ENCODE assay signal across 15 cellular contexts in the genomic region with DNA sequence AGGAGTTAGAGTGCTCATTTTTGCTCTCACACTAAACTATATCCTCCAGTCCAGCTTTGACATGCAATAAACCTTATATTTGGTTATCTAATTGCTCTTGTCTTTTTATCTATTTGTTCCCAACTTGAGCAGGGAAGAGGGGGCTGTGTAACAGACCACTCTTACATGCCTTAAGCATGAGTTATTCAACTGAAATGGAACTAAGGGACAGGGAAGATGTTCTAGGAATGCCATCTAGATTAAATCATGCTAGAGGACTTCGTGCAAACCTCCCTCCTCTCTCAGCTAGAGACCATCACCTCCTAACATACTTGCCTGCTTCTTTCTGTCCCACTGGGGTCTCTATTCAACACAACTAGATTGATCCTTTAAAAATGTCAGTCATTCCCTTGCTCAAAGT. TPM values are rescaled to one million over a fixed set of nuclear protein-coding genes. Genes with fewer than 3 reads are reported as not detected.
DNase-seq lines count a peak whose midpoint lies in the region; ATAC-seq and TF ChIP-seq lines count a peak whose summit lies in the region.
"Had no signal": no experiment of that assay in that cellular context is flagged by ENCODE, and none has a peak within 500 bp of the region (broad histone marks: within the 10 kb centered on the region; RNA-seq: fewer than 3 reads in every experiment).

No MANE protein-coding gene starts in this region.

- no peaks in the 10 kb centered on the region for H3K79me1 ChIP-seq in IMR-90 (ENCODE audit: low read depth in 1 of 2, low read length in 2 of 2)

- H3K27ac ChIP-seq in IMR-90 (ENCODE audit: insufficient read depth, low read length), result no peak overlapping the region
- H3K27ac ChIP-seq in mesodermal cell (ENCODE audit: low read depth, low read length, severe bottlenecking), result peak overlapping the region; percentile 64
- H3K27ac ChIP-seq: BLaER1 treated with 17β-estradiol and CSF1 and Interleukin-3, amounts not matched to agents 10 nM and 100 nM had no signal

- no peak overlapping the region for H3K14ac ChIP-seq in IMR-90 (replicated peaks; ENCODE audit: low read depth, low read length)

- no peaks in the 10 kb centered on the region for H4K20me1 ChIP-seq in IMR-90 (ENCODE audit: insufficient read depth, low read length)
- H4K20me1 ChIP-seq: BLaER1 treated with 17β-estradiol and CSF1 and Interleukin-3, amounts not matched to agents 10 nM and 100 nM had no signal

- POLR2A ChIA-PET in IMR-90 (lab: Charles Lee; ENCODE audit: unreplicated experiment), result no interaction called here

- TF ChIP-seq RAD21 in IMR-90 (IDR thresholded peaks at IDR 0.05; ENCODE audit: low read length), result no peak

- H4K91ac ChIP-seq in IMR-90 (ENCODE audit: insufficient read depth, low read depth, low read length), result no peak overlapping the region

- H2AFZ ChIP-seq in IMR-90 (replicated peaks; ENCODE audit: low read length, poor library complexity), result no peak overlapping the region

- peak; percentile 24 for DNase-seq in EH (ENCODE audit: low read depth)
- no peak for DNase-seq in IMR-90
- DNase-seq in glomerular visceral epithelial cell (ENCODE audit: extremely low spot score), result peak; percentile 15
- no peak for DNase-seq in activated T-cell treated with anti-CD3 and anti-CD28 coated beads for 4 hours
- no peak for DNase-seq in NCI-H187 treated with DMSO at 0.1 percent for 48 hours (lab: John Stamatoyannopoulos, UW)
- no peak for DNase-seq in Right ventricle myocardium superior
- DNase-seq: 8988T; CD4-positive, CD25-positive, alpha-beta regulatory T cell; DMS53; GOT3; H9 had no signal

- CTCF ChIA-PET in IMR-90 (lab: Yijun Ruan, JAX), result no interaction called here

- H2AK9ac ChIP-seq in IMR-90 (replicated peaks; ENCODE audit: low read depth, low read length, poor library complexity), result no peak overlapping the region

- H3K23ac ChIP-seq in IMR-90 (ENCODE audit: low read depth, low read length), result no peak overlapping the region

- BruUV-seq in IMR-90 (replicated peaks; lab: Mats Ljungman, UMichigan), result no TSS peak

- no peaks in the 10 kb centered on the region; the same call in 1 of the 2 replicates for H3K4me1 ChIP-seq in IMR-90 (ENCODE audit: control insufficient read depth, insufficient read depth, low read length)
- H3K4me1 ChIP-seq in mesodermal cell (ENCODE audit: control insufficient read depth, insufficient read depth, low read length, poor library complexity, severe bottlenecking), result peaks cover 4% of the 10 kb centered on the region

- no CpG with 5 or more reads among the region's 1 CpG for WGBS in IMR-90 (ENCODE audit: extremely low coverage in 2 of 2, insufficient read length in 1 of 2), 2 experiments
- 0% methylated on average over 1 of the region's 1 CpG for WGBS in mesodermal cell (ENCODE audit: insufficient coverage in 2 of 2), 2 experiments

- H3K4me2 ChIP-seq in IMR-90 (ENCODE audit: low read depth, low read length), result peak overlapping the region; percentile 46; the same call in 1 of the 2 replicates
- H3K4me2 ChIP-seq: BLaER1 treated with 17β-estradiol and CSF1 and Interleukin-3, amounts not matched to agents 10 nM and 100 nM had no signal

- no peaks in the 10 kb centered on the region for H3K9me3 ChIP-seq in IMR-90 (ENCODE audit: control insufficient read depth, insufficient read depth, low read length)
- H3K9me3 ChIP-seq in mesodermal cell (ENCODE audit: control insufficient read depth, low read length), result no peaks in the 10 kb centered on the region
- H3K9me3 ChIP-seq: BLaER1 treated with 17β-estradiol and CSF1 and Interleukin-3, amounts not matched to agents 10 nM and 100 nM had no signal

- no peak for TF ChIP-seq POLR2A in IMR-90 (IDR thresholded peaks at IDR 0.05; ENCODE audit: low read depth, low read length)

- no peaks in the 10 kb centered on the region for H3K27me3 ChIP-seq in IMR-90 (ENCODE audit: control insufficient read depth, insufficient read depth, low read length)
- H3K27me3 ChIP-seq: BLaER1 treated with 17β-estradiol and CSF1 and Interleukin-3, amounts not matched to agents 10 nM and 100 nM had no signal

- H3K4me3 ChIP-seq in IMR-90 (ENCODE audit: insufficient read depth, low read depth, low read length) (no peak overlapping the region), mesodermal cell (ENCODE audit: extremely low read depth, insufficient read depth, low read length, poor library complexity, severe bottlenecking) (no peak overlapping the region)
- H3K4me3 ChIP-seq: BLaER1 treated with 17β-estradiol and CSF1 and Interleukin-3, amounts not matched to agents 10 nM and 100 nM had no signal

- dilution Hi-C loops in IMR-90 (cut with HindIII; ENCODE audit: low sequenced_read_pairs, unreplicated experiment), result no loop called here

- H2BK20ac ChIP-seq in IMR-90 (ENCODE audit: low read depth, low read length), result no peak overlapping the region

- H4K8ac ChIP-seq in IMR-90 (ENCODE audit: low read depth in 2 of 2, low read length in 2 of 2), result no peak overlapping the region

- no peak overlapping the region for H2BK5ac ChIP-seq in IMR-90 (ENCODE audit: low read depth, low read length, poor library complexity, severe bottlenecking)

- intact Hi-C loops in IMR-90 (cut with micrococcal nuclease), result no loop called here
- intact Hi-C loops in Right ventricle myocardium superior (cut with DNase I), result loop anchor here (10.0 kb wide), 1 partner anchor 58 kb away; a partner anchor contains a TSS

- in situ Hi-C loops in IMR-90 (cut with MboI; ENCODE audit: low sequenced_read_pairs), result no loop called here

- H2AK5ac ChIP-seq in IMR-90 (ENCODE audit: low read depth, low read length), result no peak overlapping the region

- ATAC-seq in IMR-90 (ENCODE audit: low read depth), result no peak
- ATAC-seq in GM19395 (IDR thresholded peaks at IDR 0.05; ENCODE audit: unreplicated experiment), result no peak
- no peak for ATAC-seq in Right ventricle myocardium superior (ENCODE audit: poor library complexity)

- no peak overlapping the region; the same call in 1 of the 2 replicates for H3K18ac ChIP-seq in IMR-90 (ENCODE audit: low read depth, low read length)

- no peak overlapping the region for H2BK15ac ChIP-seq in IMR-90 (ENCODE audit: low read depth, low read length)

- H3K56ac ChIP-seq in IMR-90 (ENCODE audit: extremely low read depth, insufficient read depth, low read length), result no peak overlapping the region

- H4K5ac ChIP-seq in IMR-90 (ENCODE audit: low read depth, low read length), result no peak overlapping the region

- TF ChIP-seq CTCF in IMR-90 (conservative IDR thresholded peaks at IDR 0.05; ENCODE audit: low read depth, low read length), result no peak

- H3K36me3 ChIP-seq in IMR-90 (ENCODE audit: control insufficient read depth, insufficient read depth, low read length) (no peaks in the 10 kb centered on the region), mesodermal cell (ENCODE audit: control insufficient read depth, insufficient read depth, low read length) (no peaks in the 10 kb centered on the region)
- H3K36me3 ChIP-seq: BLaER1 treated with 17β-estradiol and CSF1 and Interleukin-3, amounts not matched to agents 10 nM and 100 nM had no signal

- H2BK120ac ChIP-seq in IMR-90 (ENCODE audit: low read depth, low read length), result no peak overlapping the region

- no peak overlapping the region for H3K9ac ChIP-seq in IMR-90 (ENCODE audit: low read depth, low read length)
- H3K9ac ChIP-seq: BLaER1 treated with 17β-estradiol and CSF1 and Interleukin-3, amounts not matched to agents 10 nM and 100 nM had no signal

- H3K4ac ChIP-seq in IMR-90 (ENCODE audit: low read depth, low read length), result no peak overlapping the region

- H3K9me1 ChIP-seq in IMR-90 (ENCODE audit: insufficient read depth, low read length), result no peaks in the 10 kb centered on the region

TF ChIP-seq in IMR-90, 13 proteins besides CTCF, POLR2A, EP300 and RAD21:
- no peak for TF ChIP-seq RCOR1 (IDR thresholded peaks at IDR 0.05; ENCODE audit: insufficient replicate concordance, low read length)

RNA-seq across cellular contexts. Expression of a gene that starts 20.6 kb away (rescaled TPM):
- under 0.01 and 0.28 TPM in 2 replicates for total RNA-seq in IMR-90 (2012; rRNA removed)
- 0.06 and 0.12 TPM in 2 replicates for polyA plus RNA-seq in IMR-90 (2012; rRNA removed)
- 0.03 and 0.09 TPM in 2 replicates for polyA plus RNA-seq in IMR-90 (2012; cell fraction: cytosol; rRNA removed)
- polyA plus RNA-seq in IMR-90 (2012; cell fraction: nucleus; rRNA removed; ENCODE audit: low replicate concordance), result 0.02 and 0.08 TPM in 2 replicates
- polyA plus RNA-seq in mesodermal cell (2013, experiment 1 of 2), result 2.8 TPM
- 2.1 TPM for polyA plus RNA-seq in mesodermal cell (2013, experiment 2 of 2)
- total RNA-seq in Right ventricle myocardium superior, result 11.0 TPM

RNA-seq across cellular contexts. Expression of a gene that starts 45.1 kb away (rescaled TPM):
- 50.5 and 83.9 TPM in 2 replicates for total RNA-seq in IMR-90 (2012; rRNA removed)
- 17.8 and 27.2 TPM in 2 replicates for polyA plus RNA-seq in IMR-90 (2012; rRNA removed)
- 1.9 and 4.4 TPM in 2 replicates for polyA plus RNA-seq in IMR-90 (2012; cell fraction: cytosol; rRNA removed)
- polyA plus RNA-seq in IMR-90 (2012; cell fraction: nucleus; rRNA removed; ENCODE audit: low replicate concordance), result 2.1 and 26.0 TPM in 2 replicates
- polyA plus RNA-seq in mesodermal cell (2013, experiment 1 of 2), result 67.9 TPM
- 75.9 TPM for polyA plus RNA-seq in mesodermal cell (2013, experiment 2 of 2)
- total RNA-seq in Right ventricle myocardium superior, result 15.6 TPM

RNA-seq across cellular contexts. Expression of a gene that starts 45.3 kb away (rescaled TPM):
- total RNA-seq in IMR-90 (2012; rRNA removed) (67.0 and 118 TPM in 2 replicates), Right ventricle myocardium superior (18.0 TPM)
- polyA plus RNA-seq in IMR-90 (2012; rRNA removed), result 22.7 and 29.4 TPM in 2 replicates
- 3.7 and 4.1 TPM in 2 replicates for polyA plus RNA-seq in IMR-90 (2012; cell fraction: cytosol; rRNA removed)
- 2.9 and 16.2 TPM in 2 replicates for polyA plus RNA-seq in IMR-90 (2012; cell fraction: nucleus; rRNA removed; ENCODE audit: low replicate concordance)
- 63.6 TPM for polyA plus RNA-seq in mesodermal cell (2013, experiment 1 of 2)
- 61.7 TPM for polyA plus RNA-seq in mesodermal cell (2013, experiment 2 of 2)

RNA-seq across cellular contexts. Expression of a gene that starts 57.9 kb away (rescaled TPM):
- total RNA-seq in IMR-90 (2012; rRNA removed), result not detected in 2 replicates
- polyA plus RNA-seq in IMR-90 (2012; rRNA removed), result not detected in 2 replicates
- polyA plus RNA-seq in IMR-90 (2012; cell fraction: cytosol; rRNA removed), result not detected in 2 replicates
- polyA plus RNA-seq in IMR-90 (2012; cell fraction: nucleus; rRNA removed; ENCODE audit: low replicate concordance), result not detected in 2 replicates
- not detected for polyA plus RNA-seq in mesodermal cell (2013, experiment 1 of 2)
- not detected for polyA plus RNA-seq in mesodermal cell (2013, experiment 2 of 2)
- total RNA-seq in Right ventricle myocardium superior, result not detected
- total RNA-seq: CD4-positive, CD25-positive, alpha-beta regulatory T cell; H9 had no signal
- polyA plus RNA-seq: IgD-negative memory B cell had no signal

Comparison
In these comparisons a context has a peak if more than half of its experiments do, and no peak if none do; other contexts are left out.
1. DNase-seq: peak in EH (single experiment) and glomerular visceral epithelial cell (single experiment); none in IMR-90 (single experiment), activated T-cell treated with anti-CD3 and anti-CD28 coated beads for 4 hours (single experiment), NCI-H187 treated with DMSO at 0.1 percent for 48 hours (single experiment) and Right ventricle myocardium superior (single experiment).